In genomic region chr18:11852048-11852341, GRCh38 we compare ENCODE assay signal across 8 cellular contexts. TPM values are rescaled to one million over a fixed set of nuclear protein-coding genes. Genes with fewer than 3 reads are reported as not detected.
DNase-seq lines count a peak whose midpoint lies in the region; ATAC-seq and TF ChIP-seq lines count a peak whose summit lies in the region.

No MANE protein-coding gene starts in this region.

- TF ChIP-seq CTCF in GM12865 (IDR thresholded peaks at IDR 0.05; ENCODE audit: insufficient read depth, low read depth, low read length, missing control alignments) (no peak), fibroblast of the aortic adventitia (IDR thresholded peaks at IDR 0.05; ENCODE audit: insufficient read depth, low read length) (no peak), gastrocnemius medialis (IDR thresholded peaks at IDR 0.05 in 4 of 5, conservative IDR thresholded peaks at IDR 0.05 in 1 of 5) (no peak)

- peaks cover 49 to 56% (median 52%) of the 10 kb centered on the region in 3 donors for H3K4me1 Mint-ChIP-seq in T-cell

- no peak for DNase-seq in GM12865 (ENCODE audit: low read depth)
- DNase-seq in T-cell = peak in 5 of 34 experiments; percentile 50 to 66 (median 55)
- no peak for DNase-seq in fibroblast of the aortic adventitia (ENCODE audit: low read depth)
- peak in 1 of 2 donors; percentile 60 for DNase-seq in gastrocnemius medialis
- DNase-seq in MV-4-11 (lab: John Stamatoyannopoulos, UW) = no peak
- DNase-seq in NCI-H1436 (lab: John Stamatoyannopoulos, UW) = no peak
- no peak for DNase-seq in mucosa of gallbladder (ENCODE audit: low spot score)

- peak overlapping the region; percentile 95 to 100 (median 100) for H3K4me3 Mint-ChIP-seq in T-cell

- H3K36me3 ChIP-seq in gastrocnemius medialis = peaks cover 0 to 25% of the 10 kb centered on the region in 2 donors

- H3K27me3 ChIP-seq in gastrocnemius medialis = no peaks in the 10 kb centered on the region

- intact Hi-C loops in gastrocnemius medialis (cut with DNase I; ENCODE audit: low total_unique reads) = loop anchor here (5.0 to 10.0 kb wide), 3 partner anchors 677 to 1317 kb away; partner anchors contain the start of gene SEH1L

- H3K36me3 Mint-ChIP-seq in T-cell = peaks cover 6% of the 10 kb centered on the region

- H3K27ac Mint-ChIP-seq in T-cell = peak overlapping the region; percentile 100

- H3K4me3 ChIP-seq in GM12865 (ENCODE audit: low read depth, low read length) (peak overlapping the region; percentile 94), fibroblast of the aortic adventitia (ENCODE audit: low read depth, low read length) (peak overlapping the region; percentile 99), gastrocnemius medialis (peak overlapping the region; percentile 72 to 92 (median 84))

- ATAC-seq in T-cell (replicated peaks in 1 of 4) = no peak
- ATAC-seq in gastrocnemius medialis = no peak
- ATAC-seq in HG03095 (IDR thresholded peaks at IDR 0.05; ENCODE audit: unreplicated experiment) = no peak

- H3K9me3 ChIP-seq in gastrocnemius medialis = no peaks in the 10 kb centered on the region

- no peaks in the 10 kb centered on the region for H3K9me3 Mint-ChIP-seq in T-cell

- H3K27ac ChIP-seq in gastrocnemius medialis = peak overlapping the region; percentile 90 to 99 (median 96)

- in situ Hi-C loops in gastrocnemius medialis (cut with MboI; ENCODE audit: low sequenced_read_pairs in 4 of 4) = loop anchor here in 2 of 4 donors (10.0 to 25.0 kb wide), 2 partner anchors 143 to 665 kb away; no protein-coding TSS in a partner anchor

- H3K4me1 ChIP-seq in gastrocnemius medialis = peaks cover 32 to 45% of the 10 kb centered on the region in 2 donors

- TF ChIP-seq POLR2A in gastrocnemius medialis (IDR thresholded peaks at IDR 0.05) = no peak

- no peaks in the 10 kb centered on the region for H3K27me3 Mint-ChIP-seq in T-cell

- CTCF ChIA-PET in T-cell (lab: Charles Lee) = no interaction called here

- POLR2A ChIA-PET in T-cell (lab: Charles Lee) = interaction anchor here in 1 of 2 donors (1.0 kb wide), 1 partner anchor 54 kb away, joined by 3 read pairs; no protein-coding TSS in a partner anchor

RNA-seq across cellular contexts. Expression of gene CHMP1B, which starts 0.8 kb away (rescaled TPM):
- 100 to 1,000 TPM in 1 of 5 donors, 10 to 100 TPM in 4; 41.5 to 105 (median 44.1) TPM for total RNA-seq in T-cell
- 34.5 and 61.7 TPM in 2 replicates for total RNA-seq in fibroblast of the aortic adventitia (ENCODE audit: low replicate concordance)
- total RNA-seq in gastrocnemius medialis = 100 to 1,000 TPM; 347 to 634 (median 407) TPM
- total RNA-seq in mucosa of gallbladder = 50.4 TPM

RNA-seq across cellular contexts. Expression of gene MPPE1, which starts 56.1 kb away (rescaled TPM):
- total RNA-seq in T-cell (10 to 100 TPM; 56.0 to 90.4 (median 77.2) TPM), fibroblast of the aortic adventitia (ENCODE audit: low replicate concordance) (24.0 and 65.0 TPM in 2 replicates), gastrocnemius medialis (10 to 100 TPM; 11.0 to 33.6 (median 24.8) TPM), mucosa of gallbladder (56.7 TPM)
